ENCODE assay signal across 8 cellular contexts in genomic region chr1:66331641-66332523, GRCh38.
DNase-seq lines count a peak whose midpoint lies in the region; ATAC-seq and TF ChIP-seq lines count a peak whose summit lies in the region.

No MANE protein-coding gene starts in this region.

- peak; percentile 22 for ATAC-seq in GM18502 (IDR thresholded peaks at IDR 0.05; ENCODE audit: poor library complexity, unreplicated experiment)
- peak; percentile 85 for ATAC-seq in WTC11

- peak overlapping the region; percentile 74 for H3K4me3 Mint-ChIP-seq in WTC11

- H3K27me3 Mint-ChIP-seq in WTC11 (ENCODE audit: low read depth): no peaks in the 10 kb centered on the region; the same call in 1 of the 2 replicates

- peak overlapping the region; percentile 78 for H3K27ac ChIP-seq in HL-60 (replicated peaks)

- peak overlapping the region; percentile 85 for H3K27ac Mint-ChIP-seq in WTC11

- CTCF ChIA-PET in WTC11 (lab: Charles Lee): interaction anchor here (0.6 to 2.5 kb wide), 11 partner anchors 10 to 875 kb away, joined by 3 to 14 read pairs (median 4); partner anchors contain the start of genes DNAI4 and MIER1

- peak overlapping the region; percentile 61 for H3K4me3 ChIP-seq in HL-60 (replicated peaks; ENCODE audit: insufficient read depth, low read length)

- TF ChIP-seq CTCF in HL-60 (IDR thresholded peaks at IDR 0.05; ENCODE audit: insufficient read depth, low read length) (no peak), WTC11 (IDR thresholded peaks at IDR 0.05) (no peak)

- no peaks in the 10 kb centered on the region for H3K9me3 Mint-ChIP-seq in WTC11

- no peaks in the 10 kb centered on the region for H3K36me3 Mint-ChIP-seq in WTC11

- H3K27me3 ChIP-seq in HL-60 (ENCODE audit: insufficient read depth, poor library complexity, severe bottlenecking): no peaks in the 10 kb centered on the region

- DNase-seq in HL-60 (ENCODE audit: low read depth in 1 of 2, low spot score in 1 of 2): peak; percentile 66
- peak; percentile 58 for DNase-seq in WTC11 (ENCODE audit: low spot score)
- DNase-seq in effector CD8-positive, alpha-beta T cell (lab: John Stamatoyannopoulos, UW): peak; percentile 15
- peak; percentile 75 to 97 for DNase-seq in lung microvascular endothelial cell (ENCODE audit: low read depth in 2 of 2)
- peak; percentile 19 to 23 for DNase-seq in stimulated activated CD8-positive, alpha-beta memory T cell treated with anti-CD3 and anti-CD28 coated beads, Interleukin-7, amount 100 ng/mL, for 1 hour (ENCODE audit: low read depth in 2 of 2)
- DNase-seq in NCI-H1436 treated with DMSO at 0.1 percent for 48 hours (lab: John Stamatoyannopoulos, UW): no peak
- DNase-seq in cerebellar cortex (ENCODE audit: low spot score): no peak

- peaks cover 60% of the 10 kb centered on the region for H3K4me1 Mint-ChIP-seq in WTC11

- POLR2A ChIA-PET in WTC11 (lab: Charles Lee): interaction anchor here (0.7 to 1.4 kb wide), 3 partner anchors 15 to 57 kb away, joined by 3 to 4 read pairs (median 3); no protein-coding TSS in a partner anchor

TF ChIP-seq in WTC11, 78 proteins besides CTCF, POLR2A, EP300 and RAD21 (continues in another document):
- TF ChIP-seq CBFB (CRISPR knock-in tag; IDR thresholded peaks at IDR 0.05; ENCODE audit: low read depth) (no peak), CREB1 (CRISPR knock-in tag; IDR thresholded peaks at IDR 0.05) (no peak), TEAD4 (CRISPR knock-in tag; IDR thresholded peaks at IDR 0.05) (no peak), ERG (CRISPR knock-in tag; IDR thresholded peaks at IDR 0.05) (no peak), ZNF121 (CRISPR knock-in tag; IDR thresholded peaks at IDR 0.05) (no peak), ZNF281 (CRISPR knock-in tag; IDR thresholded peaks at IDR 0.05) (0 out of 2 replicates have a peak, but pooled peaks have one; percentile 47), ZNF138 (CRISPR knock-in tag; conservative IDR thresholded peaks at IDR 0.05) (0 out of 2 replicates have a peak, but pooled peaks have one; percentile 42), MAX (CRISPR knock-in tag; IDR thresholded peaks at IDR 0.05) (peak; percentile 24; the same call in 1 of the 2 replicates), ZBTB43 (CRISPR knock-in tag; IDR thresholded peaks at IDR 0.05) (peak; percentile 57; the same call in 1 of the 2 replicates), SMAD3 (CRISPR knock-in tag; IDR thresholded peaks at IDR 0.05; ENCODE audit: borderline replicate concordance) (peak; percentile 56; the same call in 1 of the 2 replicates), AFF4 (CRISPR knock-in tag; IDR thresholded peaks at IDR 0.05; ENCODE audit: borderline replicate concordance) (no peak), NFATC4 (CRISPR knock-in tag; IDR thresholded peaks at IDR 0.05) (no peak), JUN (CRISPR knock-in tag; IDR thresholded peaks at IDR 0.05) (no peak), ZNF512 (CRISPR knock-in tag; IDR thresholded peaks at IDR 0.05; ENCODE audit: borderline replicate concordance) (0 out of 2 replicates have a peak, but pooled peaks have one; percentile 33), ZNF232 (CRISPR knock-in tag; IDR thresholded peaks at IDR 0.05) (peak; percentile 77; the same call in 1 of the 2 replicates)

Comparison
In these comparisons a context has a peak if more than half of its experiments do, and no peak if none do; other contexts are left out.
1. DNase-seq: peak in HL-60 (2 of 2), WTC11 (single experiment), effector CD8-positive, alpha-beta T cell (single experiment), lung microvascular endothelial cell (2 of 2) and stimulated activated CD8-positive, alpha-beta memory T cell treated with anti-CD3 and anti-CD28 coated beads, Interleukin-7, amount 100 ng/mL, for 1 hour (2 of 2); none in NCI-H1436 treated with DMSO at 0.1 percent for 48 hours (single experiment) and cerebellar cortex (single experiment).